12 cellular contexts compared by ENCODE assay signal in the genomic region with DNA sequence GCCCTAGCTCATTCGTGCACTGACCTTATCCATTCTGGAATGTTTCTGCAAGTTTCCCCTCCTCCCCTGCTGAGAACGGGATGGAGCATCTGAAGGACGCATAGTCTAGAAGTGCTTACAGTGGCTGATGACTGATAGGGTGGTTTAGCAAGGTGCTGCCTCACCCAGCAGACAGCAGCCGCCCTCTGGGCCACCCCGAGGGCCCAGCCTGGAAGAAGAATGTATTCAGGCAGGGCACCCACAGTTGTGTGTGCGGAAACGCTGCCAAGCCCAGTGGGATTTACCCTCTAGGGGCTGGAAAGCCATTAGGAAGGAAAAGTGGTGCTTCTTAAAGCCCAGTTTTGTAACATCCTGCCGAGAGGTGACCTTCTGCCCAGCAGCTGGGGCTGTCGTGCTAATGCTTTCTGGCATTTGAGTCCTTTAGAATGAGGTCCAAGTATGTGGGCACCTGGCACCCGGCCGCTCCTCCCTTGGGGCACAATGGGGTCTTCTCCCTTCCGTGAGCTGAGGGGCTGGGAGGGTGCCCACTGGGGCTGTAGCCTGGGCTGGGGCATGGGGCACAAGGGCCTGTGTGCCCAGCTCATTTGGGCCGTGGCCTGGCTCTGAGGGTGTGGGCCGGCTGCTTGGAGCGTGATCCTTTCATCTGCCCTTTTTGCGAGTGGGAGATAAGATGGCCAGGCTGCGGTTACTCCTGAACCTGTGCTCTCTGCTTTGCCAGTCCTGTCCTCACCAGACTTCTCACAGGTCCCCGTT. TPM values are rescaled to one million over a fixed set of nuclear protein-coding genes. Genes with fewer than 3 reads are reported as not detected.
DNase-seq lines count a peak whose midpoint lies in the region; ATAC-seq and TF ChIP-seq lines count a peak whose summit lies in the region.
"Had no signal": no experiment of that assay in that cellular context is flagged by ENCODE, and none has a peak within 500 bp of the region (broad histone marks: within the 10 kb centered on the region; RNA-seq: fewer than 3 reads in every experiment).

No MANE protein-coding gene starts in this region.

- no peak overlapping the region for H3K27ac Mint-ChIP-seq in CD8-positive, alpha-beta T cell
- H3K27ac Mint-ChIP-seq: activated naive CD4-positive, alpha-beta T cell treated with anti-CD3 and anti-CD28 coated beads, Interleukin-2, amount 50 U/mL, for 72 hours; stimulated activated memory B cell treated with anti-CD40 and anti-IgM and Interleukin-4, amounts not matched to agents 10 μg/mL and 1 μg/mL and 100 μg/mL, for 72 hours; T-helper 17 cell had no signal

- intact Hi-C loops in CD8-positive, alpha-beta T cell (cut with DNase I, micrococcal nuclease): no loop called here

- peaks cover 9% of the 10 kb centered on the region; the same call in 1 of the 2 replicates for H3K36me3 ChIP-seq in RWPE2 (ENCODE audit: low read depth)
- no peaks in the 10 kb centered on the region for H3K36me3 ChIP-seq in CD8-positive, alpha-beta T cell (ENCODE audit: insufficient read depth, low read length)

- no peak for TF ChIP-seq CTCF in RWPE2 (IDR thresholded peaks at IDR 0.05; ENCODE audit: poor library complexity, severe bottlenecking)
- no peak for TF ChIP-seq CTCF in foreskin keratinocyte (conservative IDR thresholded peaks at IDR 0.05)
- TF ChIP-seq CTCF in retinal pigment epithelial cell (conservative IDR thresholded peaks at IDR 0.05; ENCODE audit: low read depth, low read length): no peak
- TF ChIP-seq CTCF in CD8-positive, alpha-beta T cell (IDR thresholded peaks at IDR 0.05): no peak

- ATAC-seq in RWPE2 (ENCODE audit: low read depth) (peak; percentile 92), foreskin keratinocyte (peak; percentile 74), HG02623 (IDR thresholded peaks at IDR 0.05; ENCODE audit: unreplicated experiment) (no peak)
- ATAC-seq in CD8-positive, alpha-beta T cell: no peak
- ATAC-seq: activated naive CD4-positive, alpha-beta T cell treated with anti-CD3 and anti-CD28 coated beads, Interleukin-2, amount 50 U/mL, for 72 hours; T-helper 17 cell had no signal

- no peak overlapping the region for H3K4me3 ChIP-seq in RWPE2 (ENCODE audit: severe bottlenecking)
- no peak overlapping the region for H3K4me3 ChIP-seq in retinal pigment epithelial cell (ENCODE audit: low read length)
- no peak overlapping the region for H3K4me3 ChIP-seq in CD8-positive, alpha-beta T cell (ENCODE audit: low read depth, low read length)

- POLR2A ChIA-PET in CD8-positive, alpha-beta T cell (lab: Charles Lee): no interaction called here

- no peaks in the 10 kb centered on the region for H3K9me3 Mint-ChIP-seq in CD8-positive, alpha-beta T cell
- H3K9me3 Mint-ChIP-seq: activated naive CD4-positive, alpha-beta T cell treated with anti-CD3 and anti-CD28 coated beads, Interleukin-2, amount 50 U/mL, for 72 hours; stimulated activated memory B cell treated with anti-CD40 and anti-IgM and Interleukin-4, amounts not matched to agents 10 μg/mL and 1 μg/mL and 100 μg/mL, for 72 hours had no signal

- H3K4me3 Mint-ChIP-seq in CD8-positive, alpha-beta T cell: no peak overlapping the region
- H3K4me3 Mint-ChIP-seq: stimulated activated memory B cell treated with anti-CD40 and anti-IgM and Interleukin-4, amounts not matched to agents 10 μg/mL and 1 μg/mL and 100 μg/mL, for 72 hours; T-helper 17 cell had no signal

- H3K27me3 ChIP-seq in RWPE2 (ENCODE audit: insufficient read depth, poor library complexity, severe bottlenecking) (no peaks in the 10 kb centered on the region), foreskin keratinocyte (no peaks in the 10 kb centered on the region)
- no peaks in the 10 kb centered on the region for H3K27me3 ChIP-seq in CD8-positive, alpha-beta T cell (ENCODE audit: insufficient read depth, low read length)

- DNase-seq in EH (ENCODE audit: low read depth) (peak; percentile 86), RWPE2 (ENCODE audit: low spot score) (no peak), foreskin keratinocyte (peak; percentile 33 to 62), retinal pigment epithelial cell (ENCODE audit: low read depth) (peak; percentile 43), NCI-H1694 (lab: John Stamatoyannopoulos, UW) (no peak), NCI-H187 treated with DMSO at 0.1 percent for 48 hours (lab: John Stamatoyannopoulos, UW) (no peak)
- no peak for DNase-seq in CD8-positive, alpha-beta T cell
- DNase-seq: NCI-H146, T-helper 17 cell had no signal

- H3K27ac ChIP-seq in RWPE2 (ENCODE audit: poor library complexity, severe bottlenecking) (peak overlapping the region; percentile 56), foreskin keratinocyte (no peak overlapping the region)
- no peak overlapping the region for H3K27ac ChIP-seq in CD8-positive, alpha-beta T cell (ENCODE audit: low read depth, low read length)

- no peaks in the 10 kb centered on the region for H3K4me1 Mint-ChIP-seq in CD8-positive, alpha-beta T cell (ENCODE audit: low read depth)
- H3K4me1 Mint-ChIP-seq: stimulated activated memory B cell treated with anti-CD40 and anti-IgM and Interleukin-4, amounts not matched to agents 10 μg/mL and 1 μg/mL and 100 μg/mL, for 72 hours had no signal

- H3K4me1 ChIP-seq in RWPE2 (ENCODE audit: insufficient read depth, poor library complexity, severe bottlenecking): peaks cover 15% of the 10 kb centered on the region
- peaks cover 5% of the 10 kb centered on the region for H3K4me1 ChIP-seq in foreskin keratinocyte
- no peaks in the 10 kb centered on the region for H3K4me1 ChIP-seq in CD8-positive, alpha-beta T cell (ENCODE audit: insufficient read depth, low read length)

- no peaks in the 10 kb centered on the region for H3K9me3 ChIP-seq in RWPE2 (ENCODE audit: severe bottlenecking)
- no peaks in the 10 kb centered on the region for H3K9me3 ChIP-seq in CD8-positive, alpha-beta T cell (ENCODE audit: low read length)

- H3K27me3 Mint-ChIP-seq in CD8-positive, alpha-beta T cell (ENCODE audit: low read depth): peaks cover 9% of the 10 kb centered on the region

- H3K36me3 Mint-ChIP-seq in CD8-positive, alpha-beta T cell: no peaks in the 10 kb centered on the region
- H3K36me3 Mint-ChIP-seq: activated naive CD4-positive, alpha-beta T cell treated with anti-CD3 and anti-CD28 coated beads, Interleukin-2, amount 50 U/mL, for 72 hours; stimulated activated memory B cell treated with anti-CD40 and anti-IgM and Interleukin-4, amounts not matched to agents 10 μg/mL and 1 μg/mL and 100 μg/mL, for 72 hours had no signal

- CTCF ChIA-PET in CD8-positive, alpha-beta T cell (lab: Charles Lee): no interaction called here

RNA-seq across cellular contexts. Expression of gene FBLN1, which starts 14.4 kb away (rescaled TPM):
- total RNA-seq in foreskin keratinocyte: 31.9 and 44.6 TPM in 2 replicates
- 41.0 and 59.2 TPM in 2 replicates for polyA plus RNA-seq in foreskin keratinocyte
- total RNA-seq in CD8-positive, alpha-beta T cell: not detected

Comparison
In these comparisons a context has a peak if more than half of its experiments do, and no peak if none do; other contexts are left out.
1. DNase-seq: peak in EH (single experiment), foreskin keratinocyte (2 of 2) and retinal pigment epithelial cell (single experiment); none in RWPE2 (single experiment), NCI-H1694 (single experiment), CD8-positive, alpha-beta T cell (0 of 7) and NCI-H187 treated with DMSO at 0.1 percent for 48 hours (single experiment).
2. ATAC-seq: peak in RWPE2 (single experiment) and foreskin keratinocyte (single experiment); none in HG02623 (single experiment) and CD8-positive, alpha-beta T cell (single experiment).
3. RNA of gene FBLN1, which starts 14.4 kb away (total RNA-seq): 31.9 to 44.6 TPM in foreskin keratinocyte; not detected in CD8-positive, alpha-beta T cell; every median in the first group is over 10 times any median in the second.